1 cellular context compared by ENCODE assay signal in the genomic region with DNA sequence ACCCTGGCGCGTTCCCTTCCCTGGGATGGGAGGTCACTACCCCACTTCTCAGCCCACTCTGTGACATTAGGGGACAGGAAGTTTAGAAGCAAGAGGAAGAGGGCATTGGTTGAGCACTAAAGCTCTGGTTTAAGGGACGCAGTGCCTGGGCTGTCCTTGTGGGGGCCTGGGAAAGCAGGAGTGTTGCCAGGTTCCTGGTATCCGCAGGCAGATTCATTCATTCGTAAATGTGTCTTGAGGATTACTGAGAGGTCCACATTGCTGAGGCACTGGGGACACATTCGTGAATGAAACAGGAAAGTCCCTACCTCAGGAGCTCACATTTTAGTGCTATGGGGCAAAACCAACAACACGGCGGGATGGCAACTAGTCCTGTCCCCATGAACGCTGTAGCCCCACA.
TF ChIP-seq lines count a peak whose summit lies in the region.

No MANE protein-coding gene starts in this region.

TF ChIP-seq in GM23338, 12 proteins besides CTCF, POLR2A, EP300 and RAD21 (continued from another document):
- TF ChIP-seq, protein P1, sequence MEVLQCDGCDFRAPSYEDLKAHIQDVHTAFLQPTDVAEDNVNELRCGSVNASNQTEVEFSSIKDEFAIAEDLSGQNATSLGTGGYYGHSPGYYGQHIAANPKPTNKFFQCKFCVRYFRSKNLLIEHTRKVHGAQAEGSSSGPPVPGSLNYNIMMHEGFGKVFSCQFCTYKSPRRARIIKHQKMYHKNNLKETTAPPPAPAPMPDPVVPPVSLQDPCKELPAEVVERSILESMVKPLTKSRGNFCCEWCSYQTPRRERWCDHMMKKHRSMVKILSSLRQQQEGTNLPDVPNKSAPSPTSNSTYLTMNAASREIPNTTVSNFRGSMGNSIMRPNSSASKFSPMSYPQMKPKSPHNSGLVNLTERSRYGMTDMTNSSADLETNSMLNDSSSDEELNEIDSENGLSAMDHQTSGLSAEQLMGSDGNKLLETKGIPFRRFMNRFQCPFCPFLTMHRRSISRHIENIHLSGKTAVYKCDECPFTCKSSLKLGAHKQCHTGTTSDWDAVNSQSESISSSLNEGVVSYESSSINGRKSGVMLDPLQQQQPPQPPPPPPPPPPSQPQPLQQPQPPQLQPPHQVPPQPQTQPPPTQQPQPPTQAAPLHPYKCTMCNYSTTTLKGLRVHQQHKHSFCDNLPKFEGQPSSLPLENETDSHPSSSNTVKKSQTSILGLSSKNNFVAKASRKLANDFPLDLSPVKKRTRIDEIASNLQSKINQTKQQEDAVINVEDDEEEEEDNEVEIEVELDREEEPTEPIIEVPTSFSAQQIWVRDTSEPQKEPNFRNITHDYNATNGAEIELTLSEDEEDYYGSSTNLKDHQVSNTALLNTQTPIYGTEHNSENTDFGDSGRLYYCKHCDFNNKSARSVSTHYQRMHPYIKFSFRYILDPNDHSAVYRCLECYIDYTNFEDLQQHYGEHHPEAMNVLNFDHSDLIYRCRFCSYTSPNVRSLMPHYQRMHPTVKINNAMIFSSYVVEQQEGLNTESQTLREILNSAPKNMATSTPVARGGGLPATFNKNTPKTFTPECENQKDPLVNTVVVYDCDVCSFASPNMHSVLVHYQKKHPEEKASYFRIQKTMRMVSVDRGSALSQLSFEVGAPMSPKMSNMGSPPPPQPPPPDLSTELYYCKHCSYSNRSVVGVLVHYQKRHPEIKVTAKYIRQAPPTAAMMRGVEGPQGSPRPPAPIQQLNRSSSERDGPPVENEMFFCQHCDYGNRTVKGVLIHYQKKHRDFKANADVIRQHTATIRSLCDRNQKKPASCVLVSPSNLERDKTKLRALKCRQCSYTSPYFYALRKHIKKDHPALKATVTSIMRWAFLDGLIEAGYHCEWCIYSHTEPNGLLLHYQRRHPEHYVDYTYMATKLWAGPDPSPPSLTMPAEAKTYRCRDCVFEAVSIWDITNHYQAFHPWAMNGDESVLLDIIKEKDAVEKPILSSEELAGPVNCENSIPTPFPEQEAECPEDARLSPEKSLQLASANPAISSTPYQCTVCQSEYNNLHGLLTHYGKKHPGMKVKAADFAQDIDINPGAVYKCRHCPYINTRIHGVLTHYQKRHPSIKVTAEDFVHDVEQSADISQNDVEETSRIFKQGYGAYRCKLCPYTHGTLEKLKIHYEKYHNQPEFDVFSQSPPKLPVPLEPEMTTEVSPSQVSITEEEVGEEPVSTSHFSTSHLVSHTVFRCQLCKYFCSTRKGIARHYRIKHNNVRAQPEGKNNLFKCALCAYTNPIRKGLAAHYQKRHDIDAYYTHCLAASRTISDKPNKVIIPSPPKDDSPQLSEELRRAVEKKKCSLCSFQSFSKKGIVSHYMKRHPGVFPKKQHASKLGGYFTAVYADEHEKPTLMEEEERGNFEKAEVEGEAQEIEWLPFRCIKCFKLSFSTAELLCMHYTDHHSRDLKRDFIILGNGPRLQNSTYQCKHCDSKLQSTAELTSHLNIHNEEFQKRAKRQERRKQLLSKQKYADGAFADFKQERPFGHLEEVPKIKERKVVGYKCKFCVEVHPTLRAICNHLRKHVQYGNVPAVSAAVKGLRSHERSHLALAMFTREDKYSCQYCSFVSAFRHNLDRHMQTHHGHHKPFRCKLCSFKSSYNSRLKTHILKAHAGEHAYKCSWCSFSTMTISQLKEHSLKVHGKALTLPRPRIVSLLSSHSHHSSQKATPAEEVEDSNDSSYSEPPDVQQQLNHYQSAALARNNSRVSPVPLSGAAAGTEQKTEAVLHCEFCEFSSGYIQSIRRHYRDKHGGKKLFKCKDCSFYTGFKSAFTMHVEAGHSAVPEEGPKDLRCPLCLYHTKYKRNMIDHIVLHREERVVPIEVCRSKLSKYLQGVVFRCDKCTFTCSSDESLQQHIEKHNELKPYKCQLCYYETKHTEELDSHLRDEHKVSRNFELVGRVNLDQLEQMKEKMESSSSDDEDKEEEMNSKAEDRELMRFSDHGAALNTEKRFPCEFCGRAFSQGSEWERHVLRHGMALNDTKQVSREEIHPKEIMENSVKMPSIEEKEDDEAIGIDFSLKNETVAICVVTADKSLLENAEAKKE (CRISPR knock-in tag; IDR thresholded peaks at IDR 0.05) = no peak
- TF ChIP-seq EZH2phosphoT487 (IDR thresholded peaks at IDR 0.05; ENCODE audit: unreplicated experiment) (no peak), STAT1 (IDR thresholded peaks at IDR 0.05; ENCODE audit: unreplicated experiment) (no peak)
